18 cellular contexts compared by ENCODE assay signal in genomic region chr13:84037937-84038464, GRCh38.
DNase-seq lines count a peak whose midpoint lies in the region; ATAC-seq and TF ChIP-seq lines count a peak whose summit lies in the region.
"Had no signal": no experiment of that assay in that cellular context is flagged by ENCODE, and none has a peak within 500 bp of the region (broad histone marks: within the 10 kb centered on the region; RNA-seq: fewer than 3 reads in every experiment).

No MANE protein-coding gene starts in this region.

- TF ChIP-seq CTCF in GM23338 (conservative IDR thresholded peaks at IDR 0.05; ENCODE audit: low read depth in 2 of 2) (no peak), gastroesophageal sphincter (IDR thresholded peaks at IDR 0.05) (no peak)

- H3K4me3 ChIP-seq in GM23338 (no peak overlapping the region), gastroesophageal sphincter (no peak overlapping the region)
- H3K4me3 ChIP-seq: MG63 had no signal

- no peak for TF ChIP-seq EP300 in gastroesophageal sphincter (IDR thresholded peaks at IDR 0.05)

- H3K27me3 Mint-ChIP-seq in GM23338 (ENCODE audit: insufficient read depth, low read depth, poor library complexity), result peaks cover 2% of the 10 kb centered on the region
- H3K27me3 Mint-ChIP-seq: activated B cell treated with CpG ODN at 0.5 μM for 24 hours had no signal

- H3K36me3 ChIP-seq in GM23338 (ENCODE audit: insufficient read depth) (no peaks in the 10 kb centered on the region), gastroesophageal sphincter (no peaks in the 10 kb centered on the region)
- H3K36me3 ChIP-seq: BE2C, MG63 had no signal

- DNase-seq in DMS53 (lab: John Stamatoyannopoulos, UW) (peak; percentile 7), DMS53 treated with DMSO at 0.1 percent for 48 hours (lab: John Stamatoyannopoulos, UW; ENCODE audit: unreplicated experiment) (no peak), GM23338 (ENCODE audit: low spot score) (no peak), NCI-H748 (lab: John Stamatoyannopoulos, UW; ENCODE audit: unreplicated experiment) (peak; percentile 94), iPS DF 19.7 (ENCODE audit: low read depth, low spot score) (peak; percentile 38), NOMO-1 treated with DMSO at 0.1 percent for 48 hours (lab: John Stamatoyannopoulos, UW; ENCODE audit: unreplicated experiment) (no peak)
- no peak for DNase-seq in activated CD4-positive, CD25-positive, alpha-beta regulatory T cell (lab: John Stamatoyannopoulos, UW)
- DNase-seq: activated B cell treated with CpG ODN at 0.5 μM for 24 hours; BE2C; hypothalamus; MG63; NCI-H2029; stimulated activated CD4-positive, alpha-beta T cell treated with anti-CD3 and anti-CD28 coated beads, Interleukin-15, amount 100 ng/mL, for 24 hours; trophoblast cell had no signal

- H3K9me2 ChIP-seq in GM23338 (ENCODE audit: insufficient read depth), result no peaks in the 10 kb centered on the region; the same call in 1 of the 2 replicates

- H3K27ac Mint-ChIP-seq in GM23338, result peak overlapping the region; percentile 50
- H3K27ac Mint-ChIP-seq: activated B cell treated with CpG ODN at 0.5 μM for 24 hours had no signal

- no peak overlapping the region for H2AFZ ChIP-seq in GM23338

- no peaks in the 10 kb centered on the region for H3K9me3 Mint-ChIP-seq in GM23338
- H3K9me3 Mint-ChIP-seq: activated B cell treated with CpG ODN at 0.5 μM for 24 hours had no signal

- H3K4me1 Mint-ChIP-seq in GM23338, result peaks cover 22% of the 10 kb centered on the region
- H3K4me1 Mint-ChIP-seq: activated B cell treated with CpG ODN at 0.5 μM for 24 hours had no signal

- ATAC-seq in GM23338 (no peak), gastroesophageal sphincter (no peak)
- ATAC-seq: left lobe of liver had no signal

- no peaks in the 10 kb centered on the region for H3K9me3 ChIP-seq in gastroesophageal sphincter
- H3K9me3 ChIP-seq: BE2C, MG63 had no signal

- H3K4me3 Mint-ChIP-seq in GM23338, result no peak overlapping the region
- H3K4me3 Mint-ChIP-seq: activated B cell treated with CpG ODN at 0.5 μM for 24 hours had no signal

- H3K27ac ChIP-seq in GM23338 (ENCODE audit: low read depth), result no peak overlapping the region
- H3K27ac ChIP-seq in gastroesophageal sphincter, result no peak overlapping the region
- H3K27ac ChIP-seq: 22Rv1, RWPE1 had no signal

- H3K4me1 ChIP-seq in GM23338 (ENCODE audit: insufficient read depth), result peaks cover 12% of the 10 kb centered on the region
- H3K4me1 ChIP-seq in gastroesophageal sphincter, result no peaks in the 10 kb centered on the region
- H3K4me1 ChIP-seq: BE2C had no signal

- TF ChIP-seq POLR2A in gastroesophageal sphincter (IDR thresholded peaks at IDR 0.05), result no peak

- H3F3A ChIP-seq in GM23338 (replicated peaks; ENCODE audit: low read depth), result no peaks in the 10 kb centered on the region

- peak overlapping the region; percentile 55 for H3K4me2 ChIP-seq in GM23338

- no peaks in the 10 kb centered on the region for H4K20me1 ChIP-seq in GM23338 (replicated peaks; ENCODE audit: insufficient read depth)

- H3K36me3 Mint-ChIP-seq in GM23338 (ENCODE audit: low read depth), result no peaks in the 10 kb centered on the region; the same call in 2 of the 3 replicates

- 0 to 29% methylated on average over 1 of the region's 1 CpG for WGBS in gastroesophageal sphincter (ENCODE audit: low coverage in 1 of 2), 2 donors

- H3K27me3 ChIP-seq in GM23338 (ENCODE audit: insufficient read depth) (no peaks in the 10 kb centered on the region), gastroesophageal sphincter (no peaks in the 10 kb centered on the region)
- H3K27me3 ChIP-seq: BE2C, MG63 had no signal

- no peaks in the 10 kb centered on the region for H3K79me2 ChIP-seq in GM23338 (replicated peaks; ENCODE audit: insufficient read depth)

TF ChIP-seq in GM23338, 12 proteins besides CTCF, POLR2A, EP300 and RAD21:
- TF ChIP-seq EZH2phosphoT487 (IDR thresholded peaks at IDR 0.05; ENCODE audit: unreplicated experiment) (no peak), ZNF114 (CRISPR knock-in tag; IDR thresholded peaks at IDR 0.05) (no peak), STAT1 (IDR thresholded peaks at IDR 0.05; ENCODE audit: unreplicated experiment) (no peak), JUNB (IDR thresholded peaks at IDR 0.05; ENCODE audit: unreplicated experiment) (no peak), NANOG (IDR thresholded peaks at IDR 0.05; ENCODE audit: borderline replicate concordance) (no peak)
- TF ChIP-seq, protein P1, sequence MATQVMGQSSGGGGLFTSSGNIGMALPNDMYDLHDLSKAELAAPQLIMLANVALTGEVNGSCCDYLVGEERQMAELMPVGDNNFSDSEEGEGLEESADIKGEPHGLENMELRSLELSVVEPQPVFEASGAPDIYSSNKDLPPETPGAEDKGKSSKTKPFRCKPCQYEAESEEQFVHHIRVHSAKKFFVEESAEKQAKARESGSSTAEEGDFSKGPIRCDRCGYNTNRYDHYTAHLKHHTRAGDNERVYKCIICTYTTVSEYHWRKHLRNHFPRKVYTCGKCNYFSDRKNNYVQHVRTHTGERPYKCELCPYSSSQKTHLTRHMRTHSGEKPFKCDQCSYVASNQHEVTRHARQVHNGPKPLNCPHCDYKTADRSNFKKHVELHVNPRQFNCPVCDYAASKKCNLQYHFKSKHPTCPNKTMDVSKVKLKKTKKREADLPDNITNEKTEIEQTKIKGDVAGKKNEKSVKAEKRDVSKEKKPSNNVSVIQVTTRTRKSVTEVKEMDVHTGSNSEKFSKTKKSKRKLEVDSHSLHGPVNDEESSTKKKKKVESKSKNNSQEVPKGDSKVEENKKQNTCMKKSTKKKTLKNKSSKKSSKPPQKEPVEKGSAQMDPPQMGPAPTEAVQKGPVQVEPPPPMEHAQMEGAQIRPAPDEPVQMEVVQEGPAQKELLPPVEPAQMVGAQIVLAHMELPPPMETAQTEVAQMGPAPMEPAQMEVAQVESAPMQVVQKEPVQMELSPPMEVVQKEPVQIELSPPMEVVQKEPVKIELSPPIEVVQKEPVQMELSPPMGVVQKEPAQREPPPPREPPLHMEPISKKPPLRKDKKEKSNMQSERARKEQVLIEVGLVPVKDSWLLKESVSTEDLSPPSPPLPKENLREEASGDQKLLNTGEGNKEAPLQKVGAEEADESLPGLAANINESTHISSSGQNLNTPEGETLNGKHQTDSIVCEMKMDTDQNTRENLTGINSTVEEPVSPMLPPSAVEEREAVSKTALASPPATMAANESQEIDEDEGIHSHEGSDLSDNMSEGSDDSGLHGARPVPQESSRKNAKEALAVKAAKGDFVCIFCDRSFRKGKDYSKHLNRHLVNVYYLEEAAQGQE (IDR thresholded peaks at IDR 0.05; ENCODE audit: unreplicated experiment), result no peak
- TF ChIP-seq, protein P2, sequence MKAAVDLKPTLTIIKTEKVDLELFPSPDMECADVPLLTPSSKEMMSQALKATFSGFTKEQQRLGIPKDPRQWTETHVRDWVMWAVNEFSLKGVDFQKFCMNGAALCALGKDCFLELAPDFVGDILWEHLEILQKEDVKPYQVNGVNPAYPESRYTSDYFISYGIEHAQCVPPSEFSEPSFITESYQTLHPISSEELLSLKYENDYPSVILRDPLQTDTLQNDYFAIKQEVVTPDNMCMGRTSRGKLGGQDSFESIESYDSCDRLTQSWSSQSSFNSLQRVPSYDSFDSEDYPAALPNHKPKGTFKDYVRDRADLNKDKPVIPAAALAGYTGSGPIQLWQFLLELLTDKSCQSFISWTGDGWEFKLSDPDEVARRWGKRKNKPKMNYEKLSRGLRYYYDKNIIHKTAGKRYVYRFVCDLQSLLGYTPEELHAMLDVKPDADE (IDR thresholded peaks at IDR 0.05), result no peak

Comparison
In these comparisons a context has a peak if more than half of its experiments do, and no peak if none do; other contexts are left out.
1. DNase-seq: peak in DMS53 (single experiment), NCI-H748 (single experiment) and iPS DF 19.7 (single experiment); none in DMS53 treated with DMSO at 0.1 percent for 48 hours (single experiment), GM23338 (single experiment), NOMO-1 treated with DMSO at 0.1 percent for 48 hours (single experiment) and activated CD4-positive, CD25-positive, alpha-beta regulatory T cell (0 of 4).